In genomic region chr6:136969433-136969832, GRCh38 we compare ENCODE assay signal across 22 cellular contexts. TPM values are rescaled to one million over a fixed set of nuclear protein-coding genes. Genes with fewer than 3 reads are reported as not detected.
DNase-seq lines count a peak whose midpoint lies in the region; ATAC-seq and TF ChIP-seq lines count a peak whose summit lies in the region.
"Had no signal": no experiment of that assay in that cellular context is flagged by ENCODE, and none has a peak within 500 bp of the region (broad histone marks: within the 10 kb centered on the region; RNA-seq: fewer than 3 reads in every experiment).

No MANE protein-coding gene starts in this region.

- H3K4me3 ChIP-seq in RWPE2 (ENCODE audit: severe bottlenecking) (no peak overlapping the region), cardiac muscle cell (no peak overlapping the region)

- H3K4me1 ChIP-seq in RWPE2 (ENCODE audit: insufficient read depth, poor library complexity, severe bottlenecking) (peaks cover 5% of the 10 kb centered on the region), cardiac muscle cell (ENCODE audit: low read depth) (peaks cover 8% of the 10 kb centered on the region)

- in situ Hi-C loops in ACHN (cut with HindIII; ENCODE audit: low pct_ligation_motif_present, low pct_unique_long_range_greater_than_20kb, low sequenced_read_pairs): no loop called here

- intact Hi-C loops in sciatic nerve (cut with DNase I): no loop called here

- no peaks in the 10 kb centered on the region for H3K36me3 ChIP-seq in RWPE2 (ENCODE audit: low read depth)
- no peaks in the 10 kb centered on the region for H3K36me3 ChIP-seq in cardiac muscle cell

- DNase-seq in M059J (ENCODE audit: low read depth): peak; percentile 13
- no peak for DNase-seq in RWPE2 (ENCODE audit: low spot score)
- peak in 1 of 2 donors; percentile 67 for DNase-seq in cardiac muscle cell (ENCODE audit: low read depth in 1 of 2, low spot score in 1 of 2)
- no peak for DNase-seq in sciatic nerve (ENCODE audit: low spot score)
- DNase-seq in ACHN: no peak
- DNase-seq: activated CD4-positive, alpha-beta T cell treated with anti-CD3 and anti-CD28 coated beads for 36 hours; activated CD8-positive, alpha-beta memory T cell treated with anti-CD3 and anti-CD28 coated beads, Interleukin-2, amount 10 ng/mL, durations not matched to agents 7 days and 5 days; amygdala; DND-41; endodermal cell; HCEC 1CT; hypothalamus; KBM-7; kidney glomerular epithelial cell; NCI-H2081 treated with DMSO at 0.1 percent for 48 hours; NCI-H524 treated with DMSO at 0.1 percent for 48 hours; OCI-M1; retina; stimulated activated naive CD8-positive, alpha-beta T cell treated with anti-CD3 and anti-CD28 coated beads, Interleukin-15, amount 100 ng/mL, for 72 hours had no signal

- no peaks in the 10 kb centered on the region for H3K9me3 ChIP-seq in RWPE2 (ENCODE audit: severe bottlenecking)
- H3K9me3 ChIP-seq in cardiac muscle cell (ENCODE audit: low read depth): no peaks in the 10 kb centered on the region

- TF ChIP-seq CTCF in RWPE2 (IDR thresholded peaks at IDR 0.05; ENCODE audit: poor library complexity, severe bottlenecking) (no peak), cardiac muscle cell (IDR thresholded peaks at IDR 0.05; ENCODE audit: low read depth, low read length) (no peak)

- H3K27ac ChIP-seq in RWPE2 (ENCODE audit: poor library complexity, severe bottlenecking) (no peak overlapping the region), cardiac muscle cell (peak overlapping the region; percentile 59)

- no peaks in the 10 kb centered on the region for H3K27me3 ChIP-seq in RWPE2 (ENCODE audit: insufficient read depth, poor library complexity, severe bottlenecking)
- H3K27me3 ChIP-seq in cardiac muscle cell: no peaks in the 10 kb centered on the region

- ATAC-seq in RWPE2 (ENCODE audit: low read depth) (peak; percentile 81; the same call in 2 of the 3 replicates), sciatic nerve (peak; percentile 21), GM18861 (IDR thresholded peaks at IDR 0.05; ENCODE audit: unreplicated experiment) (no peak), GM21447 (IDR thresholded peaks at IDR 0.05; ENCODE audit: unreplicated experiment) (no peak)
- ATAC-seq: activated CD4-positive, alpha-beta T cell treated with anti-CD3 and anti-CD28 coated beads for 36 hours; activated CD8-positive, alpha-beta memory T cell treated with anti-CD3 and anti-CD28 coated beads, Interleukin-2, amount 10 ng/mL, durations not matched to agents 7 days and 5 days; stimulated activated naive CD8-positive, alpha-beta T cell treated with anti-CD3 and anti-CD28 coated beads, Interleukin-15, amount 100 ng/mL, for 72 hours had no signal

RNA-seq across cellular contexts. Expression of gene SLC35D3, which starts 47.3 kb away (rescaled TPM):
- not detected in 2 replicates for total RNA-seq in M059J (2014; rRNA removed; shearing (Covaris generic))
- total RNA-seq in cardiac muscle cell: 0.74 and 2.4 TPM in 2 replicates
- 1.3 and 3.8 TPM in 2 replicates for polyA plus RNA-seq in cardiac muscle cell
- not detected for total RNA-seq in sciatic nerve
- total RNA-seq: activated CD4-positive, alpha-beta T cell treated with anti-CD3 and anti-CD28 coated beads for 36 hours; activated CD8-positive, alpha-beta memory T cell treated with anti-CD3 and anti-CD28 coated beads, Interleukin-2, amount 10 ng/mL, durations not matched to agents 7 days and 5 days; chondrocyte had no signal

Comparison
In these comparisons a context has a peak if more than half of its experiments do, and no peak if none do; other contexts are left out.
1. ATAC-seq: peak in RWPE2 (single experiment) and sciatic nerve (single experiment); none in GM18861 (single experiment) and GM21447 (single experiment).